21 cellular contexts compared by ENCODE assay signal in the genomic region with DNA sequence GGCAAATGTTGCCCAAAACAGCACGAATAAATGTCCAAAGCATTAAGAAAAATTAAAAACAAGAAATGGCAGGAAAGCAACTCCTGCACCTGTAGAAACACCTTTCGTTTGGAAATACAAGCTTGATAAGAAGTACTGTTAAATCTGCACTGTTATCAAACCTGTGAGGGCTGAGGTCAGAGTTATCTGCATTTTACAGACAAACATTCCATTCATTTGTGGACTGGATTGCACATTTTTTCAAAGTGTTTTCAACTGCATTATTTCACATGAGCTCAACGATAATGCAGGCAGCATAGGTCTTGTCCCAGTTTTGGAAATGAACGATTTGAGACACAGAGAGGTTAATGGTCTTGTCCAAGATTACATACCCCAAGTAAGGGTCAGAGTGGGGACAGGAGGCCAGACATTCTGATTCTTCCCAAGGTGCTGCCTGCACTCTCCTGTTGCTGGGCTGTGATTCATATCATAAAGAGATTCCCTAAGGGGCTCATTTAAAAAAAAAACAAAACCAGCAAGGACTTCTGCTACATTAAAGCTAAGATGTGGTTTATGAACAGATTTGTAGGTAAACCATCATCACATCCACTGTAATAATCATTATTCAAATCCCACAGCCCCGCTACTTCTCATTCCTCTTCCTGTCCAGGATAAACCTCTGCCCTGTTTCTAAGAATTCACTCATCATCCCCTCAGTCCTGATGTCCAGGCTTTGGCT. TPM values are rescaled to one million over a fixed set of nuclear protein-coding genes. Genes with fewer than 3 reads are reported as not detected.
DNase-seq lines count a peak whose midpoint lies in the region; ATAC-seq, FAIRE-seq and TF ChIP-seq lines count a peak whose summit lies in the region.
"Had no signal": no experiment of that assay in that cellular context is flagged by ENCODE, and none has a peak within 500 bp of the region (broad histone marks: within the 10 kb centered on the region; RNA-seq: fewer than 3 reads in every experiment).

No MANE protein-coding gene starts in this region.

- peak overlapping the region in 2 of 4 donors; percentile 42 to 60 for H3K27ac ChIP-seq in pancreas
- H3K27ac ChIP-seq: A549 had no signal

- no peak for FAIRE-seq in pancreas (lab: Jason Lieb, UNC)
- FAIRE-seq: A549, GM12892, GM19239 had no signal

- TF ChIP-seq CTCF in pancreas (IDR thresholded peaks at IDR 0.05) = no peak

- in situ Hi-C loops in ACHN (cut with HindIII; ENCODE audit: low pct_ligation_motif_present, low pct_unique_long_range_greater_than_20kb, low sequenced_read_pairs) = no loop called here

- intact Hi-C loops in pancreas (cut with DNase I) = no loop called here

- peak; percentile 46 to 86 (median 77) for ATAC-seq in pancreas
- no peak for ATAC-seq in HG03139 (IDR thresholded peaks at IDR 0.05; ENCODE audit: unreplicated experiment)
- no peak for ATAC-seq in HG03045 (IDR thresholded peaks at IDR 0.05; ENCODE audit: unreplicated experiment)
- ATAC-seq: A549 had no signal

- WGBS in pancreas, 2 donors = 22 to 24% methylated on average over 5 of the region's 5 CpGs

- H3K9me3 ChIP-seq in pancreas = no peaks in the 10 kb centered on the region
- H3K9me3 ChIP-seq: A549 had no signal

- H3K36me3 ChIP-seq in pancreas = no peaks in the 10 kb centered on the region

- peak; percentile 9 for DNase-seq in ACHN
- DNase-seq in HK-2 (ENCODE audit: unreplicated experiment) = peak; percentile 16
- DNase-seq in astrocyte of the hippocampus (ENCODE audit: low read depth, low spot score) = peak; percentile 43
- no peak for DNase-seq in pancreas
- DNase-seq in stimulated activated CD4-positive, alpha-beta T cell treated with anti-CD3 and anti-CD28 coated beads, Interleukin-15, amount 100 ng/mL, for 24 hours = no peak
- DNase-seq: C1 segment of cervical spinal cord; H7; NCI-H187 treated with DMSO at 0.1 percent for 48 hours; NCI-H446; NCI-H69; NK-92 treated with Interleukin-12 subunit alpha and Interleukin-12 subunit beta, amount 100 ng/mL, for 24 hours; RPMI8226; SIG-M5 had no signal

- peaks cover 9 to 17% (median 14%) of the 10 kb centered on the region in 3 donors for H3K4me1 ChIP-seq in pancreas
- H3K4me1 ChIP-seq: A549 had no signal

- no peaks in the 10 kb centered on the region for H3K27me3 ChIP-seq in pancreas

- H3K4me3 ChIP-seq in pancreas = no peak overlapping the region
- H3K4me3 ChIP-seq: A549 had no signal

RNA-seq across cellular contexts. Expression of a gene that starts 13.0 kb away (rescaled TPM):
- 10 to 100 TPM in 4 of 6 donors, 1 to 10 TPM in 2; 6.2 to 21.0 (median 18.2) TPM for total RNA-seq in pancreas
- polyA plus RNA-seq in pancreas = 10 to 100 TPM in 1 of 2 donors, 1 to 10 TPM in 1; 2.9 to 13.0 TPM
- total RNA-seq: H7, HT1080, LHCN-M2, OCI-LY7 had no signal
- polyA plus RNA-seq: A549 had no signal

Comparison
In these comparisons a context has a peak if more than half of its experiments do, and no peak if none do; other contexts are left out.
1. DNase-seq: peak in ACHN (single experiment), HK-2 (single experiment) and astrocyte of the hippocampus (single experiment); none in pancreas (0 of 6) and stimulated activated CD4-positive, alpha-beta T cell treated with anti-CD3 and anti-CD28 coated beads, Interleukin-15, amount 100 ng/mL, for 24 hours (single experiment).
2. ATAC-seq: peak in pancreas (4 of 4); none in HG03139 (single experiment) and HG03045 (single experiment).